Comparison of ENCODE assay signal across 2 cellular contexts in genomic region chr2:105595536-105595935, GRCh38.
TF ChIP-seq lines count a peak whose summit lies in the region.

No MANE protein-coding gene starts in this region.

TF ChIP-seq in HepG2, 621 proteins besides CTCF, POLR2A, EP300 and RAD21:
- TF ChIP-seq KLF16 (CRISPR knock-in tag; IDR thresholded peaks at IDR 0.05) (no peak), FOSL2 (CRISPR knock-in tag; IDR thresholded peaks at IDR 0.05) (peak; percentile 47), KLF12 (CRISPR knock-in tag; IDR thresholded peaks at IDR 0.05; ENCODE audit: borderline replicate concordance) (no peak)

TF ChIP-seq in H1, 55 proteins besides CTCF, POLR2A, EP300 and RAD21:
- TF ChIP-seq GABPA (IDR thresholded peaks at IDR 0.05; ENCODE audit: borderline replicate concordance, insufficient read depth, low read length) (no peak), RBBP5 (IDR thresholded peaks at IDR 0.05; ENCODE audit: borderline replicate concordance, low read depth, low read length) (no peak), YY1 (IDR thresholded peaks at IDR 0.05; ENCODE audit: low read depth, low read length) (no peak), BCL11A (IDR thresholded peaks at IDR 0.05; ENCODE audit: low read depth in 2 of 2, low read length in 2 of 2) (no peak), JUND (IDR thresholded peaks at IDR 0.05; ENCODE audit: low read length) (peak; percentile 45; the same call in 1 of the 2 replicates)
- TF ChIP-seq, protein P1, sequence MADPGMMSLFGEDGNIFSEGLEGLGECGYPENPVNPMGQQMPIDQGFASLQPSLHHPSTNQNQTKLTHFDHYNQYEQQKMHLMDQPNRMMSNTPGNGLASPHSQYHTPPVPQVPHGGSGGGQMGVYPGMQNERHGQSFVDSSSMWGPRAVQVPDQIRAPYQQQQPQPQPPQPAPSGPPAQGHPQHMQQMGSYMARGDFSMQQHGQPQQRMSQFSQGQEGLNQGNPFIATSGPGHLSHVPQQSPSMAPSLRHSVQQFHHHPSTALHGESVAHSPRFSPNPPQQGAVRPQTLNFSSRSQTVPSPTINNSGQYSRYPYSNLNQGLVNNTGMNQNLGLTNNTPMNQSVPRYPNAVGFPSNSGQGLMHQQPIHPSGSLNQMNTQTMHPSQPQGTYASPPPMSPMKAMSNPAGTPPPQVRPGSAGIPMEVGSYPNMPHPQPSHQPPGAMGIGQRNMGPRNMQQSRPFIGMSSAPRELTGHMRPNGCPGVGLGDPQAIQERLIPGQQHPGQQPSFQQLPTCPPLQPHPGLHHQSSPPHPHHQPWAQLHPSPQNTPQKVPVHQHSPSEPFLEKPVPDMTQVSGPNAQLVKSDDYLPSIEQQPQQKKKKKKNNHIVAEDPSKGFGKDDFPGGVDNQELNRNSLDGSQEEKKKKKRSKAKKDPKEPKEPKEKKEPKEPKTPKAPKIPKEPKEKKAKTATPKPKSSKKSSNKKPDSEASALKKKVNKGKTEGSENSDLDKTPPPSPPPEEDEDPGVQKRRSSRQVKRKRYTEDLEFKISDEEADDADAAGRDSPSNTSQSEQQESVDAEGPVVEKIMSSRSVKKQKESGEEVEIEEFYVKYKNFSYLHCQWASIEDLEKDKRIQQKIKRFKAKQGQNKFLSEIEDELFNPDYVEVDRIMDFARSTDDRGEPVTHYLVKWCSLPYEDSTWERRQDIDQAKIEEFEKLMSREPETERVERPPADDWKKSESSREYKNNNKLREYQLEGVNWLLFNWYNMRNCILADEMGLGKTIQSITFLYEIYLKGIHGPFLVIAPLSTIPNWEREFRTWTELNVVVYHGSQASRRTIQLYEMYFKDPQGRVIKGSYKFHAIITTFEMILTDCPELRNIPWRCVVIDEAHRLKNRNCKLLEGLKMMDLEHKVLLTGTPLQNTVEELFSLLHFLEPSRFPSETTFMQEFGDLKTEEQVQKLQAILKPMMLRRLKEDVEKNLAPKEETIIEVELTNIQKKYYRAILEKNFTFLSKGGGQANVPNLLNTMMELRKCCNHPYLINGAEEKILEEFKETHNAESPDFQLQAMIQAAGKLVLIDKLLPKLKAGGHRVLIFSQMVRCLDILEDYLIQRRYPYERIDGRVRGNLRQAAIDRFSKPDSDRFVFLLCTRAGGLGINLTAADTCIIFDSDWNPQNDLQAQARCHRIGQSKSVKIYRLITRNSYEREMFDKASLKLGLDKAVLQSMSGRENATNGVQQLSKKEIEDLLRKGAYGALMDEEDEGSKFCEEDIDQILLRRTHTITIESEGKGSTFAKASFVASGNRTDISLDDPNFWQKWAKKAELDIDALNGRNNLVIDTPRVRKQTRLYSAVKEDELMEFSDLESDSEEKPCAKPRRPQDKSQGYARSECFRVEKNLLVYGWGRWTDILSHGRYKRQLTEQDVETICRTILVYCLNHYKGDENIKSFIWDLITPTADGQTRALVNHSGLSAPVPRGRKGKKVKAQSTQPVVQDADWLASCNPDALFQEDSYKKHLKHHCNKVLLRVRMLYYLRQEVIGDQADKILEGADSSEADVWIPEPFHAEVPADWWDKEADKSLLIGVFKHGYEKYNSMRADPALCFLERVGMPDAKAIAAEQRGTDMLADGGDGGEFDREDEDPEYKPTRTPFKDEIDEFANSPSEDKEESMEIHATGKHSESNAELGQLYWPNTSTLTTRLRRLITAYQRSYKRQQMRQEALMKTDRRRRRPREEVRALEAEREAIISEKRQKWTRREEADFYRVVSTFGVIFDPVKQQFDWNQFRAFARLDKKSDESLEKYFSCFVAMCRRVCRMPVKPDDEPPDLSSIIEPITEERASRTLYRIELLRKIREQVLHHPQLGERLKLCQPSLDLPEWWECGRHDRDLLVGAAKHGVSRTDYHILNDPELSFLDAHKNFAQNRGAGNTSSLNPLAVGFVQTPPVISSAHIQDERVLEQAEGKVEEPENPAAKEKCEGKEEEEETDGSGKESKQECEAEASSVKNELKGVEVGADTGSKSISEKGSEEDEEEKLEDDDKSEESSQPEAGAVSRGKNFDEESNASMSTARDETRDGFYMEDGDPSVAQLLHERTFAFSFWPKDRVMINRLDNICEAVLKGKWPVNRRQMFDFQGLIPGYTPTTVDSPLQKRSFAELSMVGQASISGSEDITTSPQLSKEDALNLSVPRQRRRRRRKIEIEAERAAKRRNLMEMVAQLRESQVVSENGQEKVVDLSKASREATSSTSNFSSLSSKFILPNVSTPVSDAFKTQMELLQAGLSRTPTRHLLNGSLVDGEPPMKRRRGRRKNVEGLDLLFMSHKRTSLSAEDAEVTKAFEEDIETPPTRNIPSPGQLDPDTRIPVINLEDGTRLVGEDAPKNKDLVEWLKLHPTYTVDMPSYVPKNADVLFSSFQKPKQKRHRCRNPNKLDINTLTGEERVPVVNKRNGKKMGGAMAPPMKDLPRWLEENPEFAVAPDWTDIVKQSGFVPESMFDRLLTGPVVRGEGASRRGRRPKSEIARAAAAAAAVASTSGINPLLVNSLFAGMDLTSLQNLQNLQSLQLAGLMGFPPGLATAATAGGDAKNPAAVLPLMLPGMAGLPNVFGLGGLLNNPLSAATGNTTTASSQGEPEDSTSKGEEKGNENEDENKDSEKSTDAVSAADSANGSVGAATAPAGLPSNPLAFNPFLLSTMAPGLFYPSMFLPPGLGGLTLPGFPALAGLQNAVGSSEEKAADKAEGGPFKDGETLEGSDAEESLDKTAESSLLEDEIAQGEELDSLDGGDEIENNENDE (IDR thresholded peaks at IDR 0.05; ENCODE audit: insufficient replicate concordance, low read length): no peak
